In the genomic region with DNA sequence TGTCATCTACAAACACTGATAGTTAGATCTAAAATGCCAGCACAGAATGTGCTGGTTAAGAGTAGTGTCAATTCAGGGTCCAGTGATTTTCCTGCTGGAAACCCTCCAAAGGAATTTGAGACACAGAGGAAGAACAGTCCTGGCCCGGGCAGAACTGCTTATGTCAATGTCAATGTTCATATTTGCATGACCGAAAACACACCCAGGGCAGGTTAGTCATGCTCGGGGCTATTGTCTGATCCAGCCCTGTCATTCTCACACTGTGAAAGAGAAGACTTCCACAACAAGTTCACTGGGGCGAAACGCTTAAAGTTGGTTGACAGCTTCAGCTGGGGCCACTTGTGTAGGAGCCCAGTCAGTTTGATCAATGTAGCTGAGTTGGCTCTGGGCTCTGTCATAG, we compare ENCODE assay signal across 9 cellular contexts.
A peak's percentile ranks its signal among the peaks of the same experiment; 100 is the strongest.
DNase-seq lines count a peak whose midpoint lies in the region; ATAC-seq, FAIRE-seq and TF ChIP-seq lines count a peak whose summit lies in the region.
"Had no signal": no experiment of that assay in that cellular context is flagged by ENCODE, and none has a peak within 500 bp of the region (broad histone marks: within the 10 kb centered on the region; RNA-seq: fewer than 3 reads in every experiment).

No MANE protein-coding gene starts in this region.

- WGBS in A549 (ENCODE audit: missing lambda C conversion rate), result 37% methylated on average over 5 of the region's 5 CpGs
- WGBS in ovary, 3 donors, result 48 to 68% (median 49%) methylated on average over 5 of the region's 5 CpGs

- FAIRE-seq in A549 (lab: Jason Lieb, UNC), result no peak
- FAIRE-seq: endothelial cell of umbilical vein had no signal

- H3K27ac ChIP-seq in A549 (no peak overlapping the region), ovary (no peak overlapping the region)

- H3K4me2 ChIP-seq in A549, result peak overlapping the region; percentile 9; the same call in 1 of the 3 replicates

- H3K4me3 ChIP-seq in A549 (no peak overlapping the region), ovary (no peak overlapping the region)

- CTCF ChIA-PET in A549 (lab: Yijun Ruan, JAX), result no interaction called here

- TF ChIP-seq EP300 in A549 (IDR thresholded peaks at IDR 0.05) (no peak), ovary (IDR thresholded peaks at IDR 0.05) (no peak)

- POLR2A ChIA-PET in A549 (lab: Yijun Ruan, JAX), result no interaction called here

- ATAC-seq in A549 (peak; percentile 30 to 53; a peak in 4 of 6 replicates), GM19467 (IDR thresholded peaks at IDR 0.05; ENCODE audit: unreplicated experiment) (peak; percentile 88), HG03460 (IDR thresholded peaks at IDR 0.05; ENCODE audit: unreplicated experiment) (peak; percentile 95)

- no peaks in the 10 kb centered on the region for H3K36me3 ChIP-seq in ovary

- H3K9me3 ChIP-seq in A549, result no peaks in the 10 kb centered on the region
- H3K9me3 ChIP-seq in ovary, result no peaks in the 10 kb centered on the region

- DNase-seq in A549 (ENCODE audit: low read depth in 1 of 2, low spot score in 1 of 2), result peak in 1 of 2 experiments; percentile 29
- DNase-seq in dermis blood vessel endothelial cell, result peak; percentile 2
- no peak for DNase-seq in NCI-H524 (lab: John Stamatoyannopoulos, UW)
- no peak for DNase-seq in DMS153 treated with DMSO at 0.1 percent for 48 hours (lab: John Stamatoyannopoulos, UW; ENCODE audit: unreplicated experiment)
- DNase-seq in ovary, result no peak
- DNase-seq in AG08395 (ENCODE audit: low spot score), result no peak

- TF ChIP-seq CTCF in A549 (IDR thresholded peaks at IDR 0.05), result no peak
- no peak for TF ChIP-seq CTCF in ovary (IDR thresholded peaks at IDR 0.05)

- H3K27me3 ChIP-seq in ovary, result no peaks in the 10 kb centered on the region

- H3K4me1 ChIP-seq in A549, result 0 out of 3 replicates have a peak, but pooled peaks cover 4% of the 10 kb centered on the region
- no peaks in the 10 kb centered on the region for H3K4me1 ChIP-seq in ovary (ENCODE audit: insufficient read depth)

- no peak for TF ChIP-seq POLR2A in A549 (IDR thresholded peaks at IDR 0.05; ENCODE audit: low read length)
- TF ChIP-seq POLR2A in ovary (IDR thresholded peaks at IDR 0.05), result no peak

- intact Hi-C loops in ovary (cut with DNase I), result no loop called here

- no peak for TF ChIP-seq RAD21 in A549 (conservative IDR thresholded peaks at IDR 0.05 in 1 of 2, IDR thresholded peaks at IDR 0.05 in 1 of 2)

TF ChIP-seq in A549, 52 proteins besides CTCF, POLR2A, EP300 and RAD21:
- no peak for TF ChIP-seq CHD4 (IDR thresholded peaks at IDR 0.05; ENCODE audit: borderline replicate concordance)
- no peak for TF ChIP-seq ZFP36 (IDR thresholded peaks at IDR 0.05; ENCODE audit: borderline replicate concordance, partially characterized antibody)

Comparison
In these comparisons a context has a peak if more than half of its experiments do, and no peak if none do; other contexts are left out.
1. ATAC-seq: peak in every context shown above with its lines; median percentile 95 in HG03460; 88 in GM19467; 42 in A549.